In the genomic region with DNA sequence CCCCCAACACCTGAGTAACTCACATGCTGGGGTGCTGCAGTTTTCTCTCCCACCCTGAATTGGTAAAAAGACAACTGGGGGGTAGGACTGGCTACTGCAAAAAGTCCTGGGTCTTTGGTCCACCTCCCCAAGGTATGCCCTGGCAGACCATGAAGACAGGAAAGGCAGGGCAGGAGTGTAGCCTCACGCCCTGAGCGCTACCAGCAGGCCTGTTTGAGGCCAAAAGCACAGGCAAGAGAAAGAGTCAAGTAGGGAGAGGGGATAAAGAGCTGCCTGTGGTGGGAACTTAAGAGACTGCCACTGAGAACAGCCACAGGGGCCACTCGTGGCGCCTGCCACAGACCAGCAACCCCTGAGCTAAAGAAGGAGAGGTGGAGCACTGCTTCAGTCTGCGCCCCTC, we compare ENCODE assay signal across 16 cellular contexts. TPM values are rescaled to one million over a fixed set of nuclear protein-coding genes. Genes with fewer than 3 reads are reported as not detected.
DNase-seq lines count a peak whose midpoint lies in the region; ATAC-seq, FAIRE-seq and TF ChIP-seq lines count a peak whose summit lies in the region.
"Had no signal": no experiment of that assay in that cellular context is flagged by ENCODE, and none has a peak within 500 bp of the region (broad histone marks: within the 10 kb centered on the region; RNA-seq: fewer than 3 reads in every experiment).

No MANE protein-coding gene starts in this region.

- no peaks in the 10 kb centered on the region for H3K9me1 ChIP-seq in K562 (ENCODE audit: control insufficient read depth, insufficient read depth, low read length)

- peak overlapping the region; percentile 40 for H3K27ac Mint-ChIP-seq in activated CD8-positive, alpha-beta T cell treated with anti-CD3 and anti-CD28 coated beads, Interleukin-2, amount 10 ng/mL, durations not matched to agents 7 days and 5 days
- H3K27ac Mint-ChIP-seq in activated CD8-positive, alpha-beta T cell treated with anti-CD3 and anti-CD28 coated beads for 36 hours: no peak overlapping the region
- peak overlapping the region; percentile 49 for H3K27ac Mint-ChIP-seq in CD8-positive, alpha-beta T cell
- H3K27ac Mint-ChIP-seq in neural progenitor cell: no peak overlapping the region

- no peaks in the 10 kb centered on the region for H3K27me3 ChIP-seq in CD8-positive, alpha-beta T cell (ENCODE audit: insufficient read depth, low read length)
- H3K27me3 ChIP-seq in K562 (ENCODE audit: control insufficient read depth in 2 of 2, insufficient read depth in 2 of 2, low read length in 2 of 2) (no peaks in the 10 kb centered on the region), neural progenitor cell (no peaks in the 10 kb centered on the region)
- H3K27me3 ChIP-seq: BLaER1, Peyer's patch had no signal

- H2AFZ ChIP-seq in K562 (ENCODE audit: low read depth, low read length) (no peak overlapping the region), neural progenitor cell (replicated peaks) (no peak overlapping the region)

- H3K36me3 ChIP-seq in CD8-positive, alpha-beta T cell (ENCODE audit: insufficient read depth, low read length): peaks cover 50% of the 10 kb centered on the region
- H3K36me3 ChIP-seq in K562 (ENCODE audit: control insufficient read depth, insufficient read depth, low read length): peaks cover 94% of the 10 kb centered on the region; the same call in 2 of the 3 replicates
- no peaks in the 10 kb centered on the region for H3K36me3 ChIP-seq in neural progenitor cell

- DNase-seq in activated CD8-positive, alpha-beta T cell treated with anti-CD3 and anti-CD28 coated beads, Interleukin-2, amount 10 ng/mL, durations not matched to agents 7 days and 5 days: no peak
- no peak for DNase-seq in activated CD8-positive, alpha-beta T cell treated with anti-CD3 and anti-CD28 coated beads for 36 hours
- no peak for DNase-seq in CD8-positive, alpha-beta T cell
- DNase-seq in K562 (ENCODE audit: extremely low read depth in 1 of 4, low spot score in 3 of 4): no peak
- no peak for DNase-seq in neural progenitor cell (ENCODE audit: low spot score)
- no peak for DNase-seq in retina
- DNase-seq: DMS79, KG1, NCI-H1105 treated with DMSO at 0.1 percent for 48 hours, NCI-H1694 treated with DMSO at 0.1 percent for 48 hours, Peyer's patch had no signal

- H3K9me3 Mint-ChIP-seq in activated CD8-positive, alpha-beta T cell treated with anti-CD3 and anti-CD28 coated beads, Interleukin-2, amount 10 ng/mL, durations not matched to agents 7 days and 5 days (ENCODE audit: insufficient read depth): no peaks in the 10 kb centered on the region
- no peaks in the 10 kb centered on the region for H3K9me3 Mint-ChIP-seq in activated CD8-positive, alpha-beta T cell treated with anti-CD3 and anti-CD28 coated beads for 36 hours
- H3K9me3 Mint-ChIP-seq in CD8-positive, alpha-beta T cell: no peaks in the 10 kb centered on the region
- H3K9me3 Mint-ChIP-seq in neural progenitor cell: no peaks in the 10 kb centered on the region

- H4K20me1 ChIP-seq in K562 (replicated peaks; ENCODE audit: control insufficient read depth, insufficient read depth, low read length) (peaks cover 6% of the 10 kb centered on the region), neural progenitor cell (ENCODE audit: low read depth) (peaks cover 21% of the 10 kb centered on the region)

- H3K4me1 ChIP-seq in CD8-positive, alpha-beta T cell (ENCODE audit: insufficient read depth, low read length): no peaks in the 10 kb centered on the region
- no peaks in the 10 kb centered on the region for H3K4me1 ChIP-seq in K562 (replicated peaks in 1 of 2; ENCODE audit: control insufficient read depth in 2 of 2, insufficient read depth in 2 of 2, low read length in 2 of 2)
- H3K4me1 ChIP-seq in neural progenitor cell: no peaks in the 10 kb centered on the region
- H3K4me1 ChIP-seq: BLaER1, Peyer's patch had no signal

- 89% methylated on average over 4 of the region's 5 CpGs for WGBS in K562 (ENCODE audit: insufficient coverage, low coverage, missing lambda C conversion rate)

- H3K4me3 Mint-ChIP-seq in activated CD8-positive, alpha-beta T cell treated with anti-CD3 and anti-CD28 coated beads, Interleukin-2, amount 10 ng/mL, durations not matched to agents 7 days and 5 days: no peak overlapping the region
- no peak overlapping the region for H3K4me3 Mint-ChIP-seq in activated CD8-positive, alpha-beta T cell treated with anti-CD3 and anti-CD28 coated beads for 36 hours
- H3K4me3 Mint-ChIP-seq in CD8-positive, alpha-beta T cell: no peak overlapping the region
- H3K4me3 Mint-ChIP-seq in neural progenitor cell: peak overlapping the region; percentile 75

- intact Hi-C loops in activated CD8-positive, alpha-beta T cell treated with anti-CD3 and anti-CD28 coated beads for 36 hours (cut with micrococcal nuclease): no loop called here
- intact Hi-C loops in CD8-positive, alpha-beta T cell (cut with DNase I, micrococcal nuclease): no loop called here
- intact Hi-C loops in K562 (cut with micrococcal nuclease): no loop called here

- no peak for TF ChIP-seq RAD21 in K562 (CRISPR knock-in tag; conservative IDR thresholded peaks at IDR 0.05 in 1 of 2, IDR thresholded peaks at IDR 0.05 in 1 of 2)

- H3K27ac ChIP-seq in CD8-positive, alpha-beta T cell (ENCODE audit: low read depth, low read length): no peak overlapping the region
- H3K27ac ChIP-seq in K562 (ENCODE audit: extremely low read depth, low read depth, low read length) (no peak overlapping the region), neural progenitor cell (no peak overlapping the region)
- H3K27ac ChIP-seq: BLaER1, Peyer's patch had no signal

- no TSS peak for BruUV-seq in K562 (replicated peaks; lab: Mats Ljungman, UMichigan)

- in situ Hi-C loops in K562 (cut with MboI): no loop called here

- no peak for TF ChIP-seq CTCF in activated CD8-positive, alpha-beta T cell treated with anti-CD3 and anti-CD28 coated beads for 36 hours (IDR thresholded peaks at IDR 0.05)
- TF ChIP-seq CTCF in CD8-positive, alpha-beta T cell (IDR thresholded peaks at IDR 0.05): no peak
- no peak for TF ChIP-seq CTCF in K562 (IDR thresholded peaks at IDR 0.05 in 2 of 3, conservative IDR thresholded peaks at IDR 0.05 in 1 of 3; ENCODE audit: insufficient read depth in 2 of 3, low read depth in 1 of 3, low read length in 3 of 3)
- no peak for TF ChIP-seq CTCF in neural progenitor cell (IDR thresholded peaks at IDR 0.05)

- H3K79me2 ChIP-seq in K562 (ENCODE audit: control insufficient read depth, insufficient read depth, low read length): no peaks in the 10 kb centered on the region
- H3K79me2 ChIP-seq in neural progenitor cell (ENCODE audit: low read depth): no peaks in the 10 kb centered on the region

- H3K4me3 ChIP-seq in CD8-positive, alpha-beta T cell (ENCODE audit: low read depth, low read length): no peak overlapping the region
- no peak overlapping the region for H3K4me3 ChIP-seq in K562
- no peak overlapping the region for H3K4me3 ChIP-seq in neural progenitor cell
- H3K4me3 ChIP-seq: BLaER1, Peyer's patch had no signal

- no peaks in the 10 kb centered on the region for H3K9me3 ChIP-seq in CD8-positive, alpha-beta T cell (ENCODE audit: low read length)
- H3K9me3 ChIP-seq in K562 (replicated peaks; ENCODE audit: control insufficient read depth, insufficient read depth, low read depth, low read length) (no peaks in the 10 kb centered on the region), neural progenitor cell (ENCODE audit: low read depth) (no peaks in the 10 kb centered on the region)
- H3K9me3 ChIP-seq: BLaER1, Peyer's patch had no signal

- CTCF ChIA-PET in activated CD8-positive, alpha-beta T cell treated with anti-CD3 and anti-CD28 coated beads, Interleukin-2, amount 10 ng/mL, durations not matched to agents 7 days and 5 days (lab: Charles Lee): interaction anchor here (1.4 kb wide), 1 partner anchor 217 kb away, joined by 3 read pairs; no protein-coding TSS in a partner anchor
- CTCF ChIA-PET in activated CD8-positive, alpha-beta T cell treated with anti-CD3 and anti-CD28 coated beads for 36 hours (lab: Charles Lee): no interaction called here
- CTCF ChIA-PET in CD8-positive, alpha-beta T cell (lab: Charles Lee): no interaction called here
- CTCF ChIA-PET in K562 (lab: Yijun Ruan, JAX; ENCODE audit: low intra/inter-chr PET ratio): no interaction called here

- TF ChIP-seq EP300 in K562 (IDR thresholded peaks at IDR 0.05; ENCODE audit: low read length): no peak

- H3F3A ChIP-seq in neural progenitor cell (ENCODE audit: low read depth): peaks cover 19% of the 10 kb centered on the region

- TF ChIP-seq POLR2A in K562 (conservative IDR thresholded peaks at IDR 0.05): no peak

- H3K36me3 Mint-ChIP-seq in activated CD8-positive, alpha-beta T cell treated with anti-CD3 and anti-CD28 coated beads, Interleukin-2, amount 10 ng/mL, durations not matched to agents 7 days and 5 days (ENCODE audit: low read depth): peaks cover 76% of the 10 kb centered on the region
- H3K36me3 Mint-ChIP-seq in activated CD8-positive, alpha-beta T cell treated with anti-CD3 and anti-CD28 coated beads for 36 hours (ENCODE audit: low read depth): peaks cover 44% of the 10 kb centered on the region
- H3K36me3 Mint-ChIP-seq in CD8-positive, alpha-beta T cell: peaks cover 94% of the 10 kb centered on the region
- peaks cover 27% of the 10 kb centered on the region for H3K36me3 Mint-ChIP-seq in neural progenitor cell

- peak overlapping the region in 1 of 2 experiments; percentile 62; a peak in 1 of 4 replicates for H3K9ac ChIP-seq in K562 (ENCODE audit: insufficient read depth in 1 of 2, low read depth in 2 of 2, low read length in 2 of 2)
- no peak overlapping the region for H3K9ac ChIP-seq in neural progenitor cell
- H3K9ac ChIP-seq: BLaER1 had no signal

- H3K4me1 Mint-ChIP-seq in activated CD8-positive, alpha-beta T cell treated with anti-CD3 and anti-CD28 coated beads, Interleukin-2, amount 10 ng/mL, durations not matched to agents 7 days and 5 days (ENCODE audit: low read depth): peaks cover 6% of the 10 kb centered on the region
- H3K4me1 Mint-ChIP-seq in activated CD8-positive, alpha-beta T cell treated with anti-CD3 and anti-CD28 coated beads for 36 hours (ENCODE audit: low read depth): peaks cover 4% of the 10 kb centered on the region
- peaks cover 2% of the 10 kb centered on the region for H3K4me1 Mint-ChIP-seq in CD8-positive, alpha-beta T cell (ENCODE audit: low read depth)
- peaks cover 3% of the 10 kb centered on the region for H3K4me1 Mint-ChIP-seq in neural progenitor cell

- POLR2A ChIA-PET in activated CD8-positive, alpha-beta T cell treated with anti-CD3 and anti-CD28 coated beads, Interleukin-2, amount 10 ng/mL, durations not matched to agents 7 days and 5 days (lab: Charles Lee): interaction anchor here (1.2 kb wide), 1 partner anchor 58 kb away, joined by 3 read pairs; no protein-coding TSS in a partner anchor
- POLR2A ChIA-PET in activated CD8-positive, alpha-beta T cell treated with anti-CD3 and anti-CD28 coated beads for 36 hours (lab: Charles Lee): interaction anchor here (0.6 kb wide), 1 partner anchor 167 kb away, joined by 3 read pairs; no protein-coding TSS in a partner anchor
- POLR2A ChIA-PET in CD8-positive, alpha-beta T cell (lab: Charles Lee): interaction anchor here (1.0 kb wide), 1 partner anchor 12 kb away, joined by 3 read pairs; no protein-coding TSS in a partner anchor
- POLR2A ChIA-PET in K562 (lab: Yijun Ruan, JAX): interaction anchor here (0.5 to 1.4 kb wide), 3 partner anchors 10 to 383 kb away, joined by 3 to 4 read pairs (median 3); no protein-coding TSS in a partner anchor

- H3K27me3 Mint-ChIP-seq in activated CD8-positive, alpha-beta T cell treated with anti-CD3 and anti-CD28 coated beads, Interleukin-2, amount 10 ng/mL, durations not matched to agents 7 days and 5 days (ENCODE audit: low read depth): no peaks in the 10 kb centered on the region
- no peaks in the 10 kb centered on the region for H3K27me3 Mint-ChIP-seq in activated CD8-positive, alpha-beta T cell treated with anti-CD3 and anti-CD28 coated beads for 36 hours
- H3K27me3 Mint-ChIP-seq in CD8-positive, alpha-beta T cell (ENCODE audit: low read depth): no peaks in the 10 kb centered on the region
- H3K27me3 Mint-ChIP-seq in neural progenitor cell (ENCODE audit: insufficient read depth, low read depth): no peaks in the 10 kb centered on the region

- no peak for ATAC-seq in activated CD8-positive, alpha-beta T cell treated with anti-CD3 and anti-CD28 coated beads, Interleukin-2, amount 10 ng/mL, durations not matched to agents 7 days and 5 days
- no peak for ATAC-seq in activated CD8-positive, alpha-beta T cell treated with anti-CD3 and anti-CD28 coated beads for 36 hours
- ATAC-seq in CD8-positive, alpha-beta T cell: no peak
- no peak for ATAC-seq in K562
- no peak for ATAC-seq in GM18517 (IDR thresholded peaks at IDR 0.05; ENCODE audit: unreplicated experiment)
- ATAC-seq: Right ventricle myocardium inferior had no signal

- no peak for FAIRE-seq in K562 (lab: Jason Lieb, UNC)
- FAIRE-seq: GM12892, GM18507 had no signal

- H3K4me2 ChIP-seq in K562 (ENCODE audit: insufficient read depth, low read length) (no peak overlapping the region), neural progenitor cell (no peak overlapping the region)
- H3K4me2 ChIP-seq: BLaER1 had no signal

RNA-seq across cellular contexts. Expression of gene PSMB3, which starts 13.8 kb away (rescaled TPM):
- 100 to 1,000 TPM; 251 to 252 TPM for total RNA-seq in activated CD8-positive, alpha-beta T cell treated with anti-CD3 and anti-CD28 coated beads, Interleukin-2, amount 10 ng/mL, durations not matched to agents 7 days and 5 days
- 100 to 1,000 TPM; 275 to 279 TPM for total RNA-seq in activated CD8-positive, alpha-beta T cell treated with anti-CD3 and anti-CD28 coated beads for 36 hours
- 10 to 100 TPM; 53.6 to 64.2 TPM for total RNA-seq in CD8-positive, alpha-beta T cell
- total RNA-seq in K562 (2011; cell fraction: chromatin; rRNA removed; ENCODE audit: low replicate concordance): 28.6 and 81.3 TPM in 2 replicates
- 130 and 156 TPM in 2 replicates for total RNA-seq in K562 (2011; cell fraction: nucleolus; rRNA removed)
- total RNA-seq in K562 (2011; cell fraction: nucleoplasm; rRNA removed): 96.8 and 111 TPM in 2 replicates
- total RNA-seq in K562 (2014; rRNA removed) (509 and 525 TPM in 2 replicates), K562 (2014; rRNA removed; fragmentation: Illumina TruSeq; extraction: Trizol) (498 and 574 TPM in 2 replicates), K562 (2015; rRNA removed; fragmentation: Illumina TruSeq; extraction: Trizol) (469 and 476 TPM in 2 replicates), K562 (2021) (460 and 522 TPM in 2 replicates), neural progenitor cell (ENCODE audit: low replicate concordance) (127 and 141 TPM in 2 replicates)
- polyA plus RNA-seq in K562 (2011; rRNA removed) (331 and 538 TPM in 2 replicates), K562 (2014; fragmentation: Illumina TruSeq; extraction: Trizol) (538 and 584 TPM in 2 replicates), K562 (2014; fragmentation: Nextera tagmentation; extraction: Ambion mirVana) (1,000 to 10,000 TPM; 2,413 to 2,775 TPM), K562 (2014; rRNA removed) (729 and 824 TPM in 2 replicates)
- 662 and 1,258 TPM in 2 replicates for polyA plus RNA-seq in K562 (2011; cell fraction: cytosol; rRNA removed)
- 149 and 186 TPM in 2 replicates for polyA plus RNA-seq in K562 (2011; cell fraction: nucleus; rRNA removed)
- polyA plus RNA-seq in K562 (2012): 361 and 450 TPM in 2 replicates
- polyA minus RNA-seq in K562 (2011; rRNA and poly(A)+ RNA removed): 209 and 374 TPM in 2 replicates
- 99.7 and 217 TPM in 2 replicates for polyA minus RNA-seq in K562 (2011; cell fraction: cytosol; rRNA and poly(A)+ RNA removed)
- polyA minus RNA-seq in K562 (2011; cell fraction: nucleus; rRNA and poly(A)+ RNA removed): 36.3 and 46.2 TPM in 2 replicates

RNA-seq across cellular contexts. Expression of gene PCGF2, which starts 18.2 kb away (rescaled TPM):
- under 1 TPM; 0.63 to 0.70 TPM for total RNA-seq in activated CD8-positive, alpha-beta T cell treated with anti-CD3 and anti-CD28 coated beads, Interleukin-2, amount 10 ng/mL, durations not matched to agents 7 days and 5 days
- 1 to 10 TPM in 1 of 2 experiments, under 1 TPM in 1; 0.50 to 1.2 TPM for total RNA-seq in activated CD8-positive, alpha-beta T cell treated with anti-CD3 and anti-CD28 coated beads for 36 hours
- total RNA-seq in CD8-positive, alpha-beta T cell: not detected
- 12.2 and 22.3 TPM in 2 replicates for total RNA-seq in K562 (2011; cell fraction: chromatin; rRNA removed; ENCODE audit: low replicate concordance)
- total RNA-seq in K562 (2011; cell fraction: nucleolus; rRNA removed): 14.2 and 14.7 TPM in 2 replicates
- total RNA-seq in K562 (2011; cell fraction: nucleoplasm; rRNA removed): 12.9 and 19.9 TPM in 2 replicates
- total RNA-seq in K562 (2014; rRNA removed): 6.6 and 8.3 TPM in 2 replicates
- 3.0 and 3.7 TPM in 2 replicates for total RNA-seq in K562 (2014; rRNA removed; fragmentation: Illumina TruSeq; extraction: Trizol)
- 4.0 and 5.1 TPM in 2 replicates for total RNA-seq in K562 (2015; rRNA removed; fragmentation: Illumina TruSeq; extraction: Trizol)
- total RNA-seq in K562 (2021): 33.4 and 33.7 TPM in 2 replicates
- 5.9 and 7.0 TPM in 2 replicates for polyA plus RNA-seq in K562 (2011; rRNA removed)
- 7.1 and 19.3 TPM in 2 replicates for polyA plus RNA-seq in K562 (2011; cell fraction: cytosol; rRNA removed)
- 12.9 and 33.2 TPM in 2 replicates for polyA plus RNA-seq in K562 (2011; cell fraction: nucleus; rRNA removed)
- polyA plus RNA-seq in K562 (2012): 22.2 and 28.1 TPM in 2 replicates
- polyA plus RNA-seq in K562 (2014; fragmentation: Illumina TruSeq; extraction: Trizol): 14.0 and 17.8 TPM in 2 replicates
- 1 to 10 TPM; 1.3 to 1.4 TPM for polyA plus RNA-seq in K562 (2014; fragmentation: Nextera tagmentation; extraction: Ambion mirVana)
- 17.1 and 20.3 TPM in 2 replicates for polyA plus RNA-seq in K562 (2014; rRNA removed)
- 4.2 and 5.7 TPM in 2 replicates for polyA minus RNA-seq in K562 (2011; rRNA and poly(A)+ RNA removed)
- 12.4 and 18.0 TPM in 2 replicates for polyA minus RNA-seq in K562 (2011; cell fraction: cytosol; rRNA and poly(A)+ RNA removed)
- 3.0 and 5.5 TPM in 2 replicates for polyA minus RNA-seq in K562 (2011; cell fraction: nucleus; rRNA and poly(A)+ RNA removed)
- total RNA-seq in neural progenitor cell (ENCODE audit: low replicate concordance): 16.7 and 23.8 TPM in 2 replicates

RNA-seq across cellular contexts. Expression of gene PIP4K2B, which starts 33.0 kb away (rescaled TPM):
- 10 to 100 TPM; 49.9 to 51.4 TPM for total RNA-seq in activated CD8-positive, alpha-beta T cell treated with anti-CD3 and anti-CD28 coated beads, Interleukin-2, amount 10 ng/mL, durations not matched to agents 7 days and 5 days
- 10 to 100 TPM; 30.9 to 33.2 TPM for total RNA-seq in activated CD8-positive, alpha-beta T cell treated with anti-CD3 and anti-CD28 coated beads for 36 hours
- 10 to 100 TPM in 1 of 2 experiments, 1 to 10 TPM in 1; 9.9 to 13.0 TPM for total RNA-seq in CD8-positive, alpha-beta T cell
- 27.6 and 39.9 TPM in 2 replicates for total RNA-seq in K562 (2011; cell fraction: chromatin; rRNA removed; ENCODE audit: low replicate concordance)
- 17.5 and 18.2 TPM in 2 replicates for total RNA-seq in K562 (2011; cell fraction: nucleolus; rRNA removed)
- total RNA-seq in K562 (2011; cell fraction: nucleoplasm; rRNA removed): 23.2 and 28.6 TPM in 2 replicates
- total RNA-seq in K562 (2014; rRNA removed) (14.4 and 18.1 TPM in 2 replicates), K562 (2014; rRNA removed; fragmentation: Illumina TruSeq; extraction: Trizol) (24.0 and 24.1 TPM in 2 replicates), K562 (2015; rRNA removed; fragmentation: Illumina TruSeq; extraction: Trizol) (27.9 and 29.3 TPM in 2 replicates), K562 (2021) (25.8 and 29.9 TPM in 2 replicates), neural progenitor cell (ENCODE audit: low replicate concordance) (45.6 and 81.1 TPM in 2 replicates)
- polyA plus RNA-seq in K562 (2011; rRNA removed) (16.6 and 23.0 TPM in 2 replicates), K562 (2014; fragmentation: Illumina TruSeq; extraction: Trizol) (25.5 and 29.6 TPM in 2 replicates), K562 (2014; fragmentation: Nextera tagmentation; extraction: Ambion mirVana) (1 to 10 TPM; 3.7 to 5.7 TPM), K562 (2014; rRNA removed) (17.9 and 27.2 TPM in 2 replicates)
- polyA plus RNA-seq in K562 (2011; cell fraction: cytosol; rRNA removed): 14.6 and 27.3 TPM in 2 replicates
- 34.1 and 43.1 TPM in 2 replicates for polyA plus RNA-seq in K562 (2011; cell fraction: nucleus; rRNA removed)
- 19.7 and 23.1 TPM in 2 replicates for polyA plus RNA-seq in K562 (2012)
- polyA minus RNA-seq in K562 (2011; rRNA and poly(A)+ RNA removed): 35.1 and 73.8 TPM in 2 replicates
- 15.0 and 21.8 TPM in 2 replicates for polyA minus RNA-seq in K562 (2011; cell fraction: cytosol; rRNA and poly(A)+ RNA removed)
- 7.5 and 10.6 TPM in 2 replicates for polyA minus RNA-seq in K562 (2011; cell fraction: nucleus; rRNA and poly(A)+ RNA removed)

RNA-seq across cellular contexts. Expression of gene CISD3, which starts 36.2 kb away (rescaled TPM):
- 10 to 100 TPM; 48.2 to 56.1 TPM for total RNA-seq in activated CD8-positive, alpha-beta T cell treated with anti-CD3 and anti-CD28 coated beads, Interleukin-2, amount 10 ng/mL, durations not matched to agents 7 days and 5 days
- 10 to 100 TPM; 43.2 to 44.2 TPM for total RNA-seq in activated CD8-positive, alpha-beta T cell treated with anti-CD3 and anti-CD28 coated beads for 36 hours
- 1 to 10 TPM; 3.5 to 5.7 TPM for total RNA-seq in CD8-positive, alpha-beta T cell
- total RNA-seq in K562 (2011; cell fraction: chromatin; rRNA removed; ENCODE audit: low replicate concordance): 5.3 and 11.2 TPM in 2 replicates
- total RNA-seq in K562 (2011; cell fraction: nucleolus; rRNA removed): 8.9 and 9.2 TPM in 2 replicates
- 10.9 and 12.7 TPM in 2 replicates for total RNA-seq in K562 (2011; cell fraction: nucleoplasm; rRNA removed)
- total RNA-seq in K562 (2014; rRNA removed) (21.7 and 29.6 TPM in 2 replicates), K562 (2014; rRNA removed; fragmentation: Illumina TruSeq; extraction: Trizol) (7.2 and 11.7 TPM in 2 replicates), K562 (2015; rRNA removed; fragmentation: Illumina TruSeq; extraction: Trizol) (15.6 and 15.7 TPM in 2 replicates), K562 (2021) (60.7 and 78.7 TPM in 2 replicates), neural progenitor cell (ENCODE audit: low replicate concordance) (0.60 and 1.0 TPM in 2 replicates)
- polyA plus RNA-seq in K562 (2011; rRNA removed) (13.0 and 20.5 TPM in 2 replicates), K562 (2014; fragmentation: Illumina TruSeq; extraction: Trizol) (15.0 and 29.4 TPM in 2 replicates), K562 (2014; fragmentation: Nextera tagmentation; extraction: Ambion mirVana) (10 to 100 TPM in 1 of 2 experiments, 1 to 10 TPM in 1; 5.0 to 10.7 TPM), K562 (2014; rRNA removed) (38.9 and 57.5 TPM in 2 replicates)
- polyA plus RNA-seq in K562 (2011; cell fraction: cytosol; rRNA removed): 7.8 and 30.3 TPM in 2 replicates
- polyA plus RNA-seq in K562 (2011; cell fraction: nucleus; rRNA removed): 6.0 and 11.9 TPM in 2 replicates
- 25.2 and 31.6 TPM in 2 replicates for polyA plus RNA-seq in K562 (2012)
- 2.4 and 3.5 TPM in 2 replicates for polyA minus RNA-seq in K562 (2011; rRNA and poly(A)+ RNA removed)
- polyA minus RNA-seq in K562 (2011; cell fraction: cytosol; rRNA and poly(A)+ RNA removed): 4.8 and 12.4 TPM in 2 replicates
- polyA minus RNA-seq in K562 (2011; cell fraction: nucleus; rRNA and poly(A)+ RNA removed): 2.6 and 3.9 TPM in 2 replicates

RNA-seq across cellular contexts. Expression of gene CWC25, which starts 58.8 kb away (rescaled TPM):
- 10 to 100 TPM; 29.6 to 30.9 TPM for total RNA-seq in activated CD8-positive, alpha-beta T cell treated with anti-CD3 and anti-CD28 coated beads, Interleukin-2, amount 10 ng/mL, durations not matched to agents 7 days and 5 days
- total RNA-seq in activated CD8-positive, alpha-beta T cell treated with anti-CD3 and anti-CD28 coated beads for 36 hours: 10 to 100 TPM; 19.7 to 20.1 TPM
- 10 to 100 TPM; 80.3 to 87.5 TPM for total RNA-seq in CD8-positive, alpha-beta T cell
- total RNA-seq in K562 (2011; cell fraction: chromatin; rRNA removed; ENCODE audit: low replicate concordance): 54.3 and 57.6 TPM in 2 replicates
- 25.0 and 27.9 TPM in 2 replicates for total RNA-seq in K562 (2011; cell fraction: nucleolus; rRNA removed)
- total RNA-seq in K562 (2011; cell fraction: nucleoplasm; rRNA removed): 31.0 and 32.9 TPM in 2 replicates
- 16.8 and 18.6 TPM in 2 replicates for total RNA-seq in K562 (2014; rRNA removed)
- 19.0 and 19.2 TPM in 2 replicates for total RNA-seq in K562 (2014; rRNA removed; fragmentation: Illumina TruSeq; extraction: Trizol)
- total RNA-seq in K562 (2015; rRNA removed; fragmentation: Illumina TruSeq; extraction: Trizol): 21.0 and 24.1 TPM in 2 replicates
- total RNA-seq in K562 (2021): 16.5 and 17.4 TPM in 2 replicates
- 14.1 and 23.0 TPM in 2 replicates for polyA plus RNA-seq in K562 (2011; rRNA removed)
- 10.1 and 11.8 TPM in 2 replicates for polyA plus RNA-seq in K562 (2011; cell fraction: cytosol; rRNA removed)
- 48.3 and 72.5 TPM in 2 replicates for polyA plus RNA-seq in K562 (2011; cell fraction: nucleus; rRNA removed)
- polyA plus RNA-seq in K562 (2012): 16.7 and 17.1 TPM in 2 replicates
- polyA plus RNA-seq in K562 (2014; fragmentation: Illumina TruSeq; extraction: Trizol): 22.9 and 27.4 TPM in 2 replicates
- polyA plus RNA-seq in K562 (2014; fragmentation: Nextera tagmentation; extraction: Ambion mirVana): 10 to 100 TPM; 24.4 to 26.3 TPM
- 20.7 and 21.9 TPM in 2 replicates for polyA plus RNA-seq in K562 (2014; rRNA removed)
- polyA minus RNA-seq in K562 (2011; rRNA and poly(A)+ RNA removed): 9.2 and 16.7 TPM in 2 replicates
- 5.5 and 6.7 TPM in 2 replicates for polyA minus RNA-seq in K562 (2011; cell fraction: cytosol; rRNA and poly(A)+ RNA removed)
- polyA minus RNA-seq in K562 (2011; cell fraction: nucleus; rRNA and poly(A)+ RNA removed): 11.3 and 12.7 TPM in 2 replicates
- 15.2 and 19.2 TPM in 2 replicates for total RNA-seq in neural progenitor cell (ENCODE audit: low replicate concordance)

Comparison
In these comparisons a context has a peak if more than half of its experiments do, and no peak if none do; other contexts are left out.
1. H3K27ac Mint-ChIP-seq: peak in activated CD8-positive, alpha-beta T cell treated with anti-CD3 and anti-CD28 coated beads, Interleukin-2, amount 10 ng/mL, durations not matched to agents 7 days and 5 days (single experiment) and CD8-positive, alpha-beta T cell (single experiment); none in activated CD8-positive, alpha-beta T cell treated with anti-CD3 and anti-CD28 coated beads for 36 hours (single experiment) and neural progenitor cell (single experiment).